ENCODE assay signal across 8 cellular contexts in the genomic region with DNA sequence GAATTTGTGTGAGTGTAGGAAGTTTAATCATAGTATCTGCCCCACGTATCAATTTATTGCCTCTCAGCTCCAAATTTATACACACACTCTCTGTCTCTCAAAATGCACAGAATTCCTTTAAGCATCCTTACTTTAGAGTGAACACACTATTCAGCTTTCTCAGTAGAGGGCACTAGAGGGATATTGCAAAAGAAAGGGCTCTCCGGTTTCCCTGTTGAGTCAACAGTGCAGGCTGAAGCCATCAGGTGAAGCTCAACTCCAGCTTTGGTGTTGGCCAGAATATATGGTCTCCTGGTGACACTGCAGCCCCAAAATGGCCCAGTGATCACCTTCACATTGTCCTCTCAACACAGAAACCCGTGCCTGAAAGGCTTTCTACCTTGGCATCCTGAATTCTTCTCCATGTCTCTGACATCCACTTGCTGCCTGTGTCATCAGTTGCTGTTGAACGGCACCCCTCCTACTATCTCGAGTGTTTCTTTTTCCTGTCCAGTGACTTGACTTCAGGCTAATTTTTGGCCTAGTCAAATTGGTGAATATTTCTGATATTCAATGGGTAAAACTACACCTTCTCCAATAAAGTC.
DNase-seq lines count a peak whose midpoint lies in the region; ATAC-seq and TF ChIP-seq lines count a peak whose summit lies in the region.

No MANE protein-coding gene starts in this region.

- no peaks in the 10 kb centered on the region for H4K20me1 ChIP-seq in GM23248 (ENCODE audit: insufficient read depth)

- no peaks in the 10 kb centered on the region for H3K9me3 Mint-ChIP-seq in nephron
- no peaks in the 10 kb centered on the region for H3K9me3 Mint-ChIP-seq in CD4-positive, alpha-beta T cell

- H3K9ac ChIP-seq in GM23248, result no peak overlapping the region

- WGBS in GM23248 (ENCODE audit: low coverage in 1 of 2, low lambda C conversion rate in 2 of 2, missing lambda C conversion rate in 2 of 2), 2 experiments, result 12% methylated on average over 5 of the region's 5 CpGs

- no peaks in the 10 kb centered on the region for H3K36me3 ChIP-seq in GM23248 (ENCODE audit: low read depth)

- intact Hi-C loops in CD4-positive, alpha-beta T cell (cut with DNase I, micrococcal nuclease), result no loop called here

- H3K9me3 ChIP-seq in GM23248 (ENCODE audit: low read depth), result no peaks in the 10 kb centered on the region
- H3K9me3 ChIP-seq in CD4-positive, alpha-beta T cell (ENCODE audit: control insufficient read depth, low read length), result no peaks in the 10 kb centered on the region

- no peaks in the 10 kb centered on the region for H3K27me3 Mint-ChIP-seq in nephron (ENCODE audit: low read depth)
- H3K27me3 Mint-ChIP-seq in CD4-positive, alpha-beta T cell, result no peaks in the 10 kb centered on the region

- POLR2A ChIA-PET in CD4-positive, alpha-beta T cell (lab: Charles Lee), result no interaction called here

- no peak overlapping the region for H3K4me3 Mint-ChIP-seq in nephron
- H3K4me3 Mint-ChIP-seq in CD4-positive, alpha-beta T cell, result no peak overlapping the region

- no peak overlapping the region for H2AFZ ChIP-seq in GM23248

- no peaks in the 10 kb centered on the region for H3K36me3 Mint-ChIP-seq in nephron (ENCODE audit: low read depth)
- no peaks in the 10 kb centered on the region for H3K36me3 Mint-ChIP-seq in CD4-positive, alpha-beta T cell (ENCODE audit: low read depth)

- H3K9me2 ChIP-seq in GM23248 (ENCODE audit: insufficient read depth), result no peaks in the 10 kb centered on the region

- no peaks in the 10 kb centered on the region for H3K79me2 ChIP-seq in GM23248 (ENCODE audit: insufficient read depth)

- H3K27ac Mint-ChIP-seq in nephron, result no peak overlapping the region
- H3K27ac Mint-ChIP-seq in CD4-positive, alpha-beta T cell, result no peak overlapping the region

- DNase-seq in AG20443 (ENCODE audit: low spot score), result peak; percentile 7
- DNase-seq in GM23248, result peak; percentile 71
- peak; percentile 32 for DNase-seq in NCI-H2171 treated with DMSO at 0.1 percent for 48 hours (lab: John Stamatoyannopoulos, UW)
- DNase-seq in T47D (ENCODE audit: low read depth in 1 of 2, low spot score in 1 of 2), result peak; percentile 22 to 64
- no peak for DNase-seq in CD4-positive, alpha-beta T cell
- no peak for DNase-seq in activated T-cell treated with anti-CD3 and anti-CD28 coated beads, Interleukin-2, amount 50 U/mL, for 48 hours

- H3K4me1 ChIP-seq in GM23248 (ENCODE audit: insufficient read depth), result no peaks in the 10 kb centered on the region

- peak; percentile 65 to 67 (median 66) for TF ChIP-seq CTCF in nephron (IDR thresholded peaks at IDR 0.05; ENCODE audit: unreplicated experiment in 3 of 3)
- no peak for TF ChIP-seq CTCF in CD4-positive, alpha-beta T cell (IDR thresholded peaks at IDR 0.05)

- ATAC-seq in HG03108 (IDR thresholded peaks at IDR 0.05; ENCODE audit: unreplicated experiment), result no peak
- no peak for ATAC-seq in CD4-positive, alpha-beta T cell (ENCODE audit: poor library complexity)

- H3F3A ChIP-seq in GM23248 (ENCODE audit: insufficient read depth), result no peaks in the 10 kb centered on the region

- H3K27ac ChIP-seq in GM23248, result no peak overlapping the region
- no peak overlapping the region for H3K27ac ChIP-seq in CD4-positive, alpha-beta T cell (ENCODE audit: low read depth, low read length)

- no peak overlapping the region for H3K4me3 ChIP-seq in GM23248

- CTCF ChIA-PET in CD4-positive, alpha-beta T cell (lab: Charles Lee), result no interaction called here

- no peaks in the 10 kb centered on the region for H3K27me3 ChIP-seq in GM23248 (replicated peaks; ENCODE audit: insufficient read depth)
- H3K27me3 ChIP-seq in CD4-positive, alpha-beta T cell (ENCODE audit: control insufficient read depth, insufficient read depth, low read length), result no peaks in the 10 kb centered on the region

- in situ Hi-C loops in GM23248 (cut with MboI) (no loop called here), T47D (cut with HindIII; ENCODE audit: low pct_unique_long_range_greater_than_20kb, low sequenced_read_pairs) (no loop called here)

- H3K4me2 ChIP-seq in GM23248 (ENCODE audit: unreplicated experiment), result no peak overlapping the region

- no peaks in the 10 kb centered on the region for H3K4me1 Mint-ChIP-seq in nephron
- no peaks in the 10 kb centered on the region for H3K4me1 Mint-ChIP-seq in CD4-positive, alpha-beta T cell (ENCODE audit: low read depth)

Comparison
In these comparisons a context has a peak if more than half of its experiments do, and no peak if none do; other contexts are left out.
1. DNase-seq: peak in AG20443 (single experiment), GM23248 (single experiment), NCI-H2171 treated with DMSO at 0.1 percent for 48 hours (single experiment) and T47D (2 of 2); none in CD4-positive, alpha-beta T cell (0 of 10) and activated T-cell treated with anti-CD3 and anti-CD28 coated beads, Interleukin-2, amount 50 U/mL, for 48 hours (0 of 2).